ENCODE assay signal across 1 cellular context in genomic region chr2:240624011-240624949, GRCh38.
TF ChIP-seq lines count a peak whose summit lies in the region.

No MANE protein-coding gene starts in this region.

TF ChIP-seq in A549, 52 proteins besides CTCF, POLR2A, EP300 and RAD21 (continued from another document):
- TF ChIP-seq REST (IDR thresholded peaks at IDR 0.05) (no peak), CHD4 (IDR thresholded peaks at IDR 0.05; ENCODE audit: borderline replicate concordance) (no peak), HOXB13 (CRISPR knock-in tag; IDR thresholded peaks at IDR 0.05; ENCODE audit: low read depth) (no peak)
